10 cellular contexts compared by ENCODE assay signal in the genomic region with DNA sequence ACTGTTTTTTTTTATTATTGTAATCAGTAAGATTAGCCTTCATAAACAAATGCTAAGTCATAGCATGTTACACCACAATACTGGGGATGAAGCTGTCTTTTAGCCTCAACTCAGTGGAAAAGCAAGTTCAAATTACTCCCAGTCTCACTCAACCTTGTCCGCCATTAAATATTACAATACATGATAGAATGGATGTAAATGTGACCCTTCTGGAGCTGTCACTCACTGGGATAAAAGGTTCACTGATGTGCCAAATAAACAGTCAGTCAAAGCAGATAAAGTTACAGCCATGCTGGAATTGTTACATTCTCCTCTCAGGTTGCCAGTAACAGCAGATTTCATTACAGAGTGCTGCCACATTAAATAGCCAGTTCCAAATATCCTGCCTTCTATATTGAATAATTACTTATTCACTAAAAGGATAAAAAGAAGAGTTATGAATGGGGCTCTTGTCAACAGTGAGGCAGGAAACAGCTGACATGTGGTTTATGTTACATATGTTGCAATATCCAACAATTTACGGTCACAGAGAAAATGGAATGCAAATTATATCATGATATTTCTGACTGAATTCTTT. TPM values are rescaled to one million over a fixed set of nuclear protein-coding genes. Genes with fewer than 3 reads are reported as not detected.
DNase-seq lines count a peak whose midpoint lies in the region; ATAC-seq, FAIRE-seq and TF ChIP-seq lines count a peak whose summit lies in the region.
"Had no signal": no experiment of that assay in that cellular context is flagged by ENCODE, and none has a peak within 500 bp of the region (broad histone marks: within the 10 kb centered on the region; RNA-seq: fewer than 3 reads in every experiment).

No MANE protein-coding gene starts in this region.

- FAIRE-seq in HTR-8/SVneo (lab: Jason Lieb, UNC) = peak; percentile 71

- no peaks in the 10 kb centered on the region for H3K27me3 ChIP-seq in mammary epithelial cell (ENCODE audit: insufficient read depth, low read length)
- no peaks in the 10 kb centered on the region for H3K27me3 ChIP-seq in naive thymus-derived CD4-positive, alpha-beta T cell (ENCODE audit: control insufficient read depth in 2 of 2, insufficient read depth in 2 of 2, low read length in 2 of 2)
- H3K27me3 ChIP-seq: esophagus muscularis mucosa had no signal

- H3K4me3 ChIP-seq in mammary epithelial cell (replicated peaks in 1 of 3; ENCODE audit: insufficient read depth in 1 of 3, low read depth in 2 of 3, low read length in 3 of 3) (peak overlapping the region in 1 of 3 experiments; percentile 22), skeletal muscle cell (ENCODE audit: low read depth, low read length) (no peak overlapping the region)
- no peak overlapping the region for H3K4me3 ChIP-seq in naive thymus-derived CD4-positive, alpha-beta T cell (ENCODE audit: low read length)
- H3K4me3 ChIP-seq: esophagus muscularis mucosa had no signal

- no peaks in the 10 kb centered on the region for H3K9me3 Mint-ChIP-seq in naive thymus-derived CD4-positive, alpha-beta T cell
- H3K9me3 Mint-ChIP-seq: nephron progenitor cell had no signal

- H3K27ac Mint-ChIP-seq in naive thymus-derived CD4-positive, alpha-beta T cell = no peak overlapping the region
- H3K27ac Mint-ChIP-seq: nephron progenitor cell had no signal

- no peak for ATAC-seq in naive thymus-derived CD4-positive, alpha-beta T cell

- in situ Hi-C loops in mammary epithelial cell (cut with MboI; ENCODE audit: low sequenced_read_pairs in 2 of 2) = no loop called here

- BruUV-seq in mammary epithelial cell (replicated peaks; lab: Mats Ljungman, UMichigan) = no TSS peak

- H3K9ac ChIP-seq in mammary epithelial cell (ENCODE audit: insufficient read depth, low read length) = no peak overlapping the region

- no peaks in the 10 kb centered on the region for H3K36me3 ChIP-seq in mammary epithelial cell (ENCODE audit: insufficient read depth, low read length)
- H3K36me3 ChIP-seq in naive thymus-derived CD4-positive, alpha-beta T cell (ENCODE audit: control insufficient read depth in 2 of 3, insufficient read depth in 3 of 3, low read length in 3 of 3) = no peaks in the 10 kb centered on the region
- H3K36me3 ChIP-seq: esophagus muscularis mucosa had no signal

- dilution Hi-C loops in mammary epithelial cell (cut with HindIII; ENCODE audit: low sequenced_read_pairs) = no loop called here

- no peak for TF ChIP-seq CTCF in mammary epithelial cell (conservative IDR thresholded peaks at IDR 0.05 in 1 of 2, IDR thresholded peaks at IDR 0.05 in 1 of 2; ENCODE audit: extremely low read depth in 1 of 2, insufficient read depth in 1 of 2, low read depth in 1 of 2, low read length in 2 of 2)

- intact Hi-C loops in mammary epithelial cell (cut with micrococcal nuclease) = no loop called here
- intact Hi-C loops in naive thymus-derived CD4-positive, alpha-beta T cell (cut with micrococcal nuclease) = no loop called here

- peaks cover 21% of the 10 kb centered on the region for H3K4me1 ChIP-seq in mammary epithelial cell (ENCODE audit: insufficient read depth, low read length)
- no peaks in the 10 kb centered on the region for H3K4me1 ChIP-seq in naive thymus-derived CD4-positive, alpha-beta T cell (ENCODE audit: control insufficient read depth in 2 of 2, insufficient read depth in 2 of 2, low read length in 2 of 2)
- H3K4me1 ChIP-seq: esophagus muscularis mucosa had no signal

- H3K27me3 Mint-ChIP-seq in naive thymus-derived CD4-positive, alpha-beta T cell = no peaks in the 10 kb centered on the region

- 50% methylated on average over 2 of the region's 2 CpGs for WGBS in mammary epithelial cell (ENCODE audit: low coverage, missing lambda C conversion rate)

- peak overlapping the region; percentile 60 for H3K4me2 ChIP-seq in mammary epithelial cell (ENCODE audit: insufficient read depth, low read depth, low read length)

- no peak overlapping the region for H3K4me3 Mint-ChIP-seq in naive thymus-derived CD4-positive, alpha-beta T cell
- H3K4me3 Mint-ChIP-seq: nephron progenitor cell had no signal

- H3K36me3 Mint-ChIP-seq in naive thymus-derived CD4-positive, alpha-beta T cell = peaks cover 0 to 10% (median 0%) of the 10 kb centered on the region in 5 donors

- POLR2A ChIA-PET in naive thymus-derived CD4-positive, alpha-beta T cell (lab: Charles Lee) = no interaction called here

- no peaks in the 10 kb centered on the region for H4K20me1 ChIP-seq in mammary epithelial cell (ENCODE audit: insufficient read depth, low read length)

- H2AFZ ChIP-seq in mammary epithelial cell (ENCODE audit: low read depth, low read length) = peak overlapping the region; percentile 48

- H3K9me3 ChIP-seq in mammary epithelial cell (replicated peaks; ENCODE audit: insufficient read depth, low read length) = no peaks in the 10 kb centered on the region
- no peaks in the 10 kb centered on the region for H3K9me3 ChIP-seq in naive thymus-derived CD4-positive, alpha-beta T cell (ENCODE audit: control insufficient read depth in 2 of 3, low read length in 3 of 3)
- H3K9me3 ChIP-seq: esophagus muscularis mucosa had no signal

- H3K27ac ChIP-seq in mammary epithelial cell (ENCODE audit: insufficient read depth, low read depth, low read length) = peak overlapping the region; percentile 34
- H3K27ac ChIP-seq in naive thymus-derived CD4-positive, alpha-beta T cell (ENCODE audit: low read depth, low read length) = no peak overlapping the region
- H3K27ac ChIP-seq: esophagus muscularis mucosa had no signal

- H3K4me1 Mint-ChIP-seq in naive thymus-derived CD4-positive, alpha-beta T cell = peaks cover 0 to 7% (median 0%) of the 10 kb centered on the region in 7 donors

- H3K79me2 ChIP-seq in mammary epithelial cell (ENCODE audit: insufficient read depth, low read length) = no peaks in the 10 kb centered on the region

- DNase-seq in HTR-8/SVneo (ENCODE audit: insufficient read length, low spot score) (peak; percentile 41), NCI-H2171 (lab: John Stamatoyannopoulos, UW) (peak; percentile 47), mammary epithelial cell (peak; percentile 52), skeletal muscle cell (ENCODE audit: low read depth) (peak; percentile 29), NCI-H2029 (lab: John Stamatoyannopoulos, UW) (no peak), NCI-H446 treated with DMSO at 0.1 percent for 48 hours (lab: John Stamatoyannopoulos, UW) (no peak)
- no peak for DNase-seq in naive thymus-derived CD4-positive, alpha-beta T cell
- DNase-seq: activated gamma-delta T cell treated with Interleukin-2 at 50 U/mL for 16 hours, nephron progenitor cell had no signal

- CTCF ChIA-PET in mammary epithelial cell (lab: Charles Lee; ENCODE audit: low non-redundant PET) = no interaction called here
- CTCF ChIA-PET in naive thymus-derived CD4-positive, alpha-beta T cell (lab: Charles Lee) = no interaction called here

RNA-seq across cellular contexts. Expression of gene BRIP1, which starts 53.4 kb away (rescaled TPM):
- total RNA-seq in mammary epithelial cell = 10 to 100 TPM; 10.2 to 13.2 TPM
- polyA plus RNA-seq in mammary epithelial cell = 4.9 TPM
- polyA minus RNA-seq in mammary epithelial cell = 8.3 TPM
- total RNA-seq in naive thymus-derived CD4-positive, alpha-beta T cell = 10 to 100 TPM in 1 of 5 experiments, 1 to 10 TPM in 4; 1.6 to 19.9 (median 1.8) TPM
- polyA plus RNA-seq in naive thymus-derived CD4-positive, alpha-beta T cell = 1 to 10 TPM in 1 of 2 donors, under 1 TPM in 1; 0.64 to 1.2 TPM

Comparison
In these comparisons a context has a peak if more than half of its experiments do, and no peak if none do; other contexts are left out.
1. DNase-seq: peak in HTR-8/SVneo (single experiment), NCI-H2171 (single experiment), mammary epithelial cell (single experiment) and skeletal muscle cell (single experiment); none in NCI-H2029 (single experiment), NCI-H446 treated with DMSO at 0.1 percent for 48 hours (single experiment) and naive thymus-derived CD4-positive, alpha-beta T cell (0 of 9).